Comparison of ENCODE assay signal across 7 cellular contexts in genomic region chr2:109224341-109224740, GRCh38.
A peak's percentile ranks its signal among the peaks of the same experiment; 100 is the strongest.
DNase-seq lines count a peak whose midpoint lies in the region; ATAC-seq, FAIRE-seq and TF ChIP-seq lines count a peak whose summit lies in the region.
"Not testable (repeated sequence)": the region's sequence is repeated elsewhere in the genome, so short reads cannot be mapped to it uniquely, and the experiment has no call there.

No MANE protein-coding gene starts in this region.

- not testable (repeated sequence) for TF ChIP-seq RAD21 in GM12878 (IDR thresholded peaks at IDR 0.05; ENCODE audit: insufficient read depth, low read depth, low read length)

- RAD21 ChIA-PET in GM12878 (lab: Charles Lee; ENCODE audit: unreplicated experiment): interaction anchor here (1.1 to 4.5 kb wide), 5 partner anchors 10 to 75 kb away, joined by 3 to 30 read pairs (median 3); no protein-coding TSS in a partner anchor

- peak overlapping the region in 8 of 11 experiments; percentile 50 to 67 (median 58); a peak in 9 of 22 replicates for H3K27ac ChIP-seq in BLaER1 treated with 17β-estradiol and CSF1 and Interleukin-3, amounts not matched to agents 10 nM and 100 nM
- peak overlapping the region; percentile 52; the same call in 1 of the 2 replicates for H3K27ac ChIP-seq in KMS-11
- peak overlapping the region; percentile 13; the same call in 1 of the 2 replicates for H3K27ac ChIP-seq in GM12878 (ENCODE audit: control insufficient read depth, insufficient read depth)
- H3K27ac ChIP-seq in upper lobe of right lung: not testable (repeated sequence)

- in situ Hi-C loops in GM12878 (cut with MboI): not testable (repeated sequence)

- FAIRE-seq in GM12878 (lab: Jason Lieb, UNC): not testable (repeated sequence)

- H3K79me2 ChIP-seq in KMS-11 (ENCODE audit: insufficient read depth, low read depth); GM12878 (ENCODE audit: control insufficient read depth, insufficient read depth, low read length): not testable (repeated sequence)

- not testable (repeated sequence) for BruUV-seq in GM12878 (replicated peaks; lab: Mats Ljungman, UMichigan)

- not testable (repeated sequence) for H2AFZ ChIP-seq in KMS-11 (ENCODE audit: low read depth); GM12878 (ENCODE audit: control insufficient read depth, low read depth, low read length)

- not testable (repeated sequence) for H3K4me3 ChIP-seq in BLaER1 treated with 17β-estradiol and CSF1 and Interleukin-3, amounts not matched to agents 10 nM and 100 nM; KMS-11 (IDR thresholded peaks at IDR 0.05; ENCODE audit: insufficient read depth, low read depth, low read length); GM12878; upper lobe of right lung

- CTCF ChIA-PET in GM12878 (lab: Yijun Ruan, JAX): interaction anchor here (0.6 to 2.6 kb wide), 6 partner anchors 9 to 286 kb away, joined by 3 to 13 read pairs (median 3); no protein-coding TSS in a partner anchor

- not testable (repeated sequence) for H3K27me3 ChIP-seq in BLaER1 treated with 17β-estradiol and CSF1 and Interleukin-3, amounts not matched to agents 10 nM and 100 nM; KMS-11 (ENCODE audit: insufficient read depth, low read depth); GM12878 (replicated peaks in 1 of 2; ENCODE audit: control insufficient read depth in 2 of 2, insufficient read depth in 2 of 2, low read length in 1 of 2); upper lobe of right lung

- SMC1A ChIA-PET in GM12878 (lab: Charles Lee; ENCODE audit: uncharacterized antibody, unreplicated experiment): interaction anchor here (0.9 to 4.6 kb wide), 6 partner anchors 9 to 290 kb away, joined by 3 to 44 read pairs (median 4); partner anchors contain the start of gene SH3RF3

- not testable (repeated sequence) for TF ChIP-seq EP300 in GM12878 (IDR thresholded peaks at IDR 0.05; ENCODE audit: borderline replicate concordance in 1 of 2, control insufficient read depth in 1 of 2, low read depth in 2 of 2, low read length in 2 of 2)

- TF ChIP-seq POLR2A in GM12878 (IDR thresholded peaks at IDR 0.05; ENCODE audit: low read depth, low read length): not testable (repeated sequence)

- not testable (repeated sequence) for H3K9me3 ChIP-seq in BLaER1 treated with 17β-estradiol and CSF1 and Interleukin-3, amounts not matched to agents 10 nM and 100 nM (replicated peaks in 1 of 11); GM12878 (replicated peaks; ENCODE audit: control insufficient read depth, insufficient read depth, low read length); upper lobe of right lung

- not testable (repeated sequence) for TF ChIP-seq CTCF in KMS-11 (conservative IDR thresholded peaks at IDR 0.05; ENCODE audit: low read depth, low read length); GM12878 (IDR thresholded peaks at IDR 0.05 in 2 of 3, conservative IDR thresholded peaks at IDR 0.05 in 1 of 3; ENCODE audit: control insufficient read depth in 2 of 3, extremely low read depth in 1 of 3, insufficient read depth in 1 of 3, low read depth in 3 of 3, low read length in 3 of 3); upper lobe of right lung (IDR thresholded peaks at IDR 0.05)

- peaks cover 0 to 67% (median 0%) of the 10 kb centered on the region in 11 experiments; a peak in 5 of 22 replicates for H4K20me1 ChIP-seq in BLaER1 treated with 17β-estradiol and CSF1 and Interleukin-3, amounts not matched to agents 10 nM and 100 nM
- not testable (repeated sequence) for H4K20me1 ChIP-seq in KMS-11 (ENCODE audit: insufficient read depth); GM12878 (ENCODE audit: control insufficient read depth, insufficient read depth)

- peaks cover 85 to 100% (median 97%) of the 10 kb centered on the region in 10 experiments for H3K4me1 ChIP-seq in BLaER1 treated with 17β-estradiol and CSF1 and Interleukin-3, amounts not matched to agents 10 nM and 100 nM
- peaks cover 81% of the 10 kb centered on the region for H3K4me1 ChIP-seq in KMS-11 (ENCODE audit: low read depth, poor library complexity, severe bottlenecking)
- H3K4me1 ChIP-seq in GM12878 (ENCODE audit: control insufficient read depth, insufficient read depth, low read length): peaks cover 12% of the 10 kb centered on the region
- H3K4me1 ChIP-seq in upper lobe of right lung: not testable (repeated sequence)

- H3K4me2 ChIP-seq in BLaER1 treated with 17β-estradiol and CSF1 and Interleukin-3, amounts not matched to agents 10 nM and 100 nM: peak overlapping the region; percentile 64 to 92 (median 77)
- H3K4me2 ChIP-seq in KMS-11: peak overlapping the region; percentile 76; the same call in 1 of the 2 replicates
- H3K4me2 ChIP-seq in GM12878 (ENCODE audit: control insufficient read depth, insufficient read depth): not testable (repeated sequence)

- 76% methylated on average over 8 of the region's 8 CpGs for WGBS in GM12878 (ENCODE audit: insufficient coverage, insufficient replicate concordance, low lambda C conversion rate, missing lambda C conversion rate)

- H3K36me3 ChIP-seq in BLaER1 treated with 17β-estradiol and CSF1 and Interleukin-3, amounts not matched to agents 10 nM and 100 nM; KMS-11 (ENCODE audit: insufficient read depth); GM12878 (ENCODE audit: control insufficient read depth in 2 of 2, insufficient read depth in 2 of 2, low read length in 1 of 2); upper lobe of right lung: not testable (repeated sequence)

- POLR2A ChIA-PET in GM12878 (lab: Charles Lee): interaction anchor here (0.9 to 1.0 kb wide), 2 partner anchors 13 kb away, joined by 4 to 5 read pairs; no protein-coding TSS in a partner anchor

- intact Hi-C loops in GM12878 (cut with micrococcal nuclease; ENCODE audit: unreplicated experiment); upper lobe of right lung (cut with DNase I): not testable (repeated sequence)

- DNase-seq in RPMI8226: peak; percentile 71
- DNase-seq in activated CD8-positive, alpha-beta memory T cell treated with anti-CD3 and anti-CD28 coated beads, Interleukin-2, amount 50 U/mL, for 48 hours: peak; percentile 22
- not testable (repeated sequence) for DNase-seq in GM12878 (ENCODE audit: low read depth, low spot score)
- peak; percentile 31 for DNase-seq in islet precursor cell
- DNase-seq in upper lobe of right lung: peak; percentile 31

- H3K9ac ChIP-seq in BLaER1 treated with 17β-estradiol and CSF1 and Interleukin-3, amounts not matched to agents 10 nM and 100 nM: peak overlapping the region in 1 of 11 experiments; percentile 13; a peak in 3 of 22 replicates
- not testable (repeated sequence) for H3K9ac ChIP-seq in KMS-11; GM12878 (ENCODE audit: control insufficient read depth, insufficient read depth, low read length)

- ATAC-seq in GM12878, upper lobe of right lung: not testable (repeated sequence)
